19 cellular contexts compared by ENCODE assay signal in genomic region chr10:91124016-91124415, GRCh38.
"Had no signal": no experiment of that assay in that cellular context is flagged by ENCODE, and none has a peak within 500 bp of the region (broad histone marks: within the 10 kb centered on the region; RNA-seq: fewer than 3 reads in every experiment).

No MANE protein-coding gene starts in this region.

- DNase-seq: activated CD4-positive, alpha-beta T cell treated with anti-CD3 and anti-CD28 coated beads for 4 hours; activated CD8-positive, alpha-beta memory T cell treated with anti-CD3 and anti-CD28 coated beads, Interleukin-2, amount 50 U/mL, for 48 hours; activated CD8-positive, alpha-beta T cell treated with anti-CD3 and anti-CD28 coated beads for 36 hours; activated naive CD4-positive, alpha-beta T cell treated with anti-CD3 and anti-CD28 coated beads, Interleukin-2, amount 50 U/mL, for 16 hours; activated naive CD8-positive, alpha-beta T cell treated with anti-CD3 and anti-CD28 coated beads, Interleukin-2, amount 10 ng/mL, durations not matched to agents 7 days and 5 days; activated T-cell treated with anti-CD3 and anti-CD28 coated beads, Interleukin-2, amount 50 U/mL, for 1 hour; adrenal gland; aorta; central memory CD4-positive, alpha-beta T cell; MM.1S; NCI-H1105; NCI-H1436; NCI-H1694 treated with DMSO at 0.1 percent for 48 hours; NCI-H2029 treated with DMSO at 0.1 percent for 48 hours; NCI-H446; NCI-H526; Peyer's patch; Right ventricle myocardium superior; SW 1271 had no signal
